In genomic region chr19:58279925-58280316, GRCh38 we compare ENCODE assay signal across 8 cellular contexts. TPM values are rescaled to one million over a fixed set of nuclear protein-coding genes. Genes with fewer than 3 reads are reported as not detected.
DNase-seq lines count a peak whose midpoint lies in the region; ATAC-seq and TF ChIP-seq lines count a peak whose summit lies in the region.

No MANE protein-coding gene starts in this region.

- POLR2A ChIA-PET in BJ (lab: Charles Lee): no interaction called here

- H3K4me1 Mint-ChIP-seq in chondrocyte (ENCODE audit: low read depth): peaks cover 39% of the 10 kb centered on the region
- H3K4me1 Mint-ChIP-seq in nephron: peaks cover 22% of the 10 kb centered on the region

- peaks cover 12% of the 10 kb centered on the region for H3K36me3 Mint-ChIP-seq in chondrocyte (ENCODE audit: low read depth)
- H3K36me3 Mint-ChIP-seq in nephron (ENCODE audit: low read depth): peaks cover 96% of the 10 kb centered on the region

- no peaks in the 10 kb centered on the region for H3K36me3 ChIP-seq in BJ (ENCODE audit: control insufficient read depth, insufficient read depth, low read length)
- H3K36me3 ChIP-seq in KMS-11 (ENCODE audit: insufficient read depth): no peaks in the 10 kb centered on the region
- peaks cover 7% of the 10 kb centered on the region for H3K36me3 ChIP-seq in effector memory CD4-positive, alpha-beta T cell (ENCODE audit: control insufficient read depth, insufficient read depth, low read length)

- H4K20me1 ChIP-seq in KMS-11 (ENCODE audit: insufficient read depth): no peaks in the 10 kb centered on the region

- peaks cover 3% of the 10 kb centered on the region for H3K9me3 ChIP-seq in effector memory CD4-positive, alpha-beta T cell (ENCODE audit: control insufficient read depth, low read length)

- CTCF ChIA-PET in BJ (lab: Yijun Ruan, JAX): interaction anchor here (1.1 kb wide), 1 partner anchor 21 kb away, joined by 3 read pairs; no protein-coding TSS in a partner anchor

- H3K4me1 ChIP-seq in KMS-11 (ENCODE audit: low read depth, poor library complexity, severe bottlenecking): peaks cover 6% of the 10 kb centered on the region
- peaks cover 6% of the 10 kb centered on the region for H3K4me1 ChIP-seq in effector memory CD4-positive, alpha-beta T cell (ENCODE audit: control insufficient read depth, insufficient read depth, low read length, poor library complexity, severe bottlenecking)

- H3K4me3 ChIP-seq in BJ (ENCODE audit: low read depth, low read length) (peak overlapping the region; percentile 84), KMS-11 (IDR thresholded peaks at IDR 0.05; ENCODE audit: insufficient read depth, low read depth, low read length) (no peak overlapping the region)
- no peak overlapping the region for H3K4me3 ChIP-seq in effector memory CD4-positive, alpha-beta T cell (ENCODE audit: insufficient read depth, low read depth, low read length, poor library complexity, severe bottlenecking)

- no peak overlapping the region for H3K27ac ChIP-seq in KMS-11
- H3K27ac ChIP-seq in effector memory CD4-positive, alpha-beta T cell (ENCODE audit: insufficient read depth, low read length, poor library complexity, severe bottlenecking): no peak overlapping the region

- DNase-seq in BJ (ENCODE audit: low read depth): no peak
- no peak for DNase-seq in chondrocyte (ENCODE audit: low spot score)
- no peak for DNase-seq in effector memory CD4-positive, alpha-beta T cell
- no peak for DNase-seq in SKM-1 treated with dmso at 0.1 percent for 144 hours (lab: John Stamatoyannopoulos, UW; ENCODE audit: unreplicated experiment)

- H3K27ac Mint-ChIP-seq in chondrocyte (ENCODE audit: unreplicated experiment): peak overlapping the region; percentile 95
- H3K27ac Mint-ChIP-seq in nephron: peak overlapping the region; percentile 94 to 97 (median 95)

- TF ChIP-seq CTCF in BJ (IDR thresholded peaks at IDR 0.05; ENCODE audit: insufficient read depth, low read depth, low read length): no peak
- TF ChIP-seq CTCF in KMS-11 (conservative IDR thresholded peaks at IDR 0.05; ENCODE audit: low read depth, low read length): no peak
- no peak for TF ChIP-seq CTCF in chondrocyte (IDR thresholded peaks at IDR 0.05)
- no peak for TF ChIP-seq CTCF in nephron (IDR thresholded peaks at IDR 0.05; ENCODE audit: unreplicated experiment in 3 of 3)

- H3K4me3 Mint-ChIP-seq in chondrocyte (ENCODE audit: unreplicated experiment) (peak overlapping the region; percentile 93), nephron (peak overlapping the region; percentile 90 to 98 (median 90))

- H3K4me2 ChIP-seq in KMS-11: peak overlapping the region; percentile 84; the same call in 1 of the 2 replicates

- peaks cover 15% of the 10 kb centered on the region for H3K79me2 ChIP-seq in KMS-11 (ENCODE audit: insufficient read depth, low read depth)

- H3K9me3 Mint-ChIP-seq in chondrocyte (ENCODE audit: low read depth): peaks cover 6% of the 10 kb centered on the region
- H3K9me3 Mint-ChIP-seq in nephron: peaks cover 68% of the 10 kb centered on the region

- no peak overlapping the region for H3K9ac ChIP-seq in KMS-11

- H3K27me3 ChIP-seq in BJ (ENCODE audit: control insufficient read depth, insufficient read depth, low read length): no peaks in the 10 kb centered on the region
- no peaks in the 10 kb centered on the region for H3K27me3 ChIP-seq in KMS-11 (ENCODE audit: insufficient read depth, low read depth)
- no peaks in the 10 kb centered on the region for H3K27me3 ChIP-seq in effector memory CD4-positive, alpha-beta T cell (replicated peaks; ENCODE audit: control insufficient read depth, insufficient read depth, low read length, poor library complexity, severe bottlenecking)

- no peak overlapping the region for H2AFZ ChIP-seq in KMS-11 (ENCODE audit: low read depth)

- H3K27me3 Mint-ChIP-seq in chondrocyte (ENCODE audit: low read depth) (no peaks in the 10 kb centered on the region), nephron (ENCODE audit: low read depth) (peaks cover 3% of the 10 kb centered on the region)

- no peak for ATAC-seq in HG03378 (IDR thresholded peaks at IDR 0.05; ENCODE audit: unreplicated experiment)
- no peak for ATAC-seq in GM18858 (IDR thresholded peaks at IDR 0.05; ENCODE audit: unreplicated experiment)

RNA-seq across cellular contexts. Expression of gene ZNF8, which starts 1.2 kb away (rescaled TPM):
- 2.1 and 2.5 TPM in 2 replicates for polyA plus RNA-seq in BJ (2011; rRNA removed)
- 7.6 and 7.7 TPM in 2 replicates for polyA minus RNA-seq in BJ (2011; rRNA and poly(A)+ RNA removed)
- 7.9 to 9.2 TPM (median 8.1 TPM) in 3 replicates for total RNA-seq in chondrocyte

RNA-seq across cellular contexts. Expression of gene ERVK3-1, which starts 25.3 kb away (rescaled TPM):
- polyA plus RNA-seq in BJ (2011; rRNA removed): 34.3 and 39.4 TPM in 2 replicates
- polyA minus RNA-seq in BJ (2011; rRNA and poly(A)+ RNA removed): 14.4 and 14.6 TPM in 2 replicates
- total RNA-seq in chondrocyte: 25.3 to 29.4 TPM (median 26.0 TPM) in 3 replicates

RNA-seq across cellular contexts. Expression of gene ZSCAN22, which starts 46.9 kb away (rescaled TPM):
- 2.1 and 2.3 TPM in 2 replicates for polyA plus RNA-seq in BJ (2011; rRNA removed)
- polyA minus RNA-seq in BJ (2011; rRNA and poly(A)+ RNA removed): 3.9 TPM in 2 replicates
- 2.8 to 3.2 TPM (median 3.0 TPM) in 3 replicates for total RNA-seq in chondrocyte

RNA-seq across cellular contexts. Expression of gene ZNF544, which starts 51.2 kb away (rescaled TPM):
- polyA plus RNA-seq in BJ (2011; rRNA removed): 28.6 and 33.4 TPM in 2 replicates
- polyA minus RNA-seq in BJ (2011; rRNA and poly(A)+ RNA removed): 29.0 and 30.6 TPM in 2 replicates
- total RNA-seq in chondrocyte: 16.2 to 24.7 TPM (median 17.4 TPM) in 3 replicates
